Comparison of ENCODE assay signal across 1 cellular context in the genomic region with DNA sequence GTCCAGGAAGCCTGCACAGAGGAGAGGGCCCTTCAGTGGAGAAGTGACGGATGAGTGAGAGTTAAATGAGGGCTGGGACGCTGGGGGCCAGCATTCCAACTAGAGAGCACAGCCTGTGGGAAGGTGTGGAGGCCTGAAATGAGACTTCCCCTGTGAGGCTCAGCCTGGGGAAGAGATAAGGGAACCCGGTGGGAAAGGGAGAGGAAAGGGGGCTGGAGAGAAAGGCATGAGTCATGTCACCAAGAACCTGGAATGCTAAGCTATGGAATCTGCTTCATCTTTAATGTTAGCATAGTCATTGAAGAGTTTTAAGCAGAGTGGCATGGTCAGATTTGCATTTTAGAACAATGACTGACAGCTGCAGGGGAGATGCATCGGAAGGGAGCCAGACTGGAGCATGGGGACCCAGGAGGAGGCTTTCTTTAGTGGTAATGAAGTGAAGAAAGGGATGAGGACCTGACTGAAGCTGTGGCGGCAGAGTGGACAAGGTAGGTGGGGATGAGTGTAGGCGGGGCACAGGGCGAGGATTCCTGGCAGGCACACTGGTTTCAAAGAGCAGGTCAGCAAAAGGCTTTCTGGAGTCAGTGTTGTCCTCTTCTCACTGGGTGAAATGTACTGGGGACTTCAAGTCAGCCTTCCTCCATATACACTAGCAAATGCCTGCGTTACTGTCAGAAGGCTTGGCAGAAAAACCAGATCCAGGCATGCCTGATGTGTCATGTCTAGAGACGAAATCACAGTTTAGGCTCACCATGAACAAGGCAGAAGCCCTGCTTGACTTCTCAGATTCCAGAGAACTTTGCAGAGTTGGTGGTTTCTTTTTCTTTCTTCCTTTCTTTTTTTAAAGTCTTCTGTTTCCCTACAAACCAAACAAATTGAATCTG.
TF ChIP-seq lines count a peak whose summit lies in the region.

No MANE protein-coding gene starts in this region.

TF ChIP-seq in GM23338, 12 proteins besides CTCF, POLR2A, EP300 and RAD21:
- TF ChIP-seq, protein P1, sequence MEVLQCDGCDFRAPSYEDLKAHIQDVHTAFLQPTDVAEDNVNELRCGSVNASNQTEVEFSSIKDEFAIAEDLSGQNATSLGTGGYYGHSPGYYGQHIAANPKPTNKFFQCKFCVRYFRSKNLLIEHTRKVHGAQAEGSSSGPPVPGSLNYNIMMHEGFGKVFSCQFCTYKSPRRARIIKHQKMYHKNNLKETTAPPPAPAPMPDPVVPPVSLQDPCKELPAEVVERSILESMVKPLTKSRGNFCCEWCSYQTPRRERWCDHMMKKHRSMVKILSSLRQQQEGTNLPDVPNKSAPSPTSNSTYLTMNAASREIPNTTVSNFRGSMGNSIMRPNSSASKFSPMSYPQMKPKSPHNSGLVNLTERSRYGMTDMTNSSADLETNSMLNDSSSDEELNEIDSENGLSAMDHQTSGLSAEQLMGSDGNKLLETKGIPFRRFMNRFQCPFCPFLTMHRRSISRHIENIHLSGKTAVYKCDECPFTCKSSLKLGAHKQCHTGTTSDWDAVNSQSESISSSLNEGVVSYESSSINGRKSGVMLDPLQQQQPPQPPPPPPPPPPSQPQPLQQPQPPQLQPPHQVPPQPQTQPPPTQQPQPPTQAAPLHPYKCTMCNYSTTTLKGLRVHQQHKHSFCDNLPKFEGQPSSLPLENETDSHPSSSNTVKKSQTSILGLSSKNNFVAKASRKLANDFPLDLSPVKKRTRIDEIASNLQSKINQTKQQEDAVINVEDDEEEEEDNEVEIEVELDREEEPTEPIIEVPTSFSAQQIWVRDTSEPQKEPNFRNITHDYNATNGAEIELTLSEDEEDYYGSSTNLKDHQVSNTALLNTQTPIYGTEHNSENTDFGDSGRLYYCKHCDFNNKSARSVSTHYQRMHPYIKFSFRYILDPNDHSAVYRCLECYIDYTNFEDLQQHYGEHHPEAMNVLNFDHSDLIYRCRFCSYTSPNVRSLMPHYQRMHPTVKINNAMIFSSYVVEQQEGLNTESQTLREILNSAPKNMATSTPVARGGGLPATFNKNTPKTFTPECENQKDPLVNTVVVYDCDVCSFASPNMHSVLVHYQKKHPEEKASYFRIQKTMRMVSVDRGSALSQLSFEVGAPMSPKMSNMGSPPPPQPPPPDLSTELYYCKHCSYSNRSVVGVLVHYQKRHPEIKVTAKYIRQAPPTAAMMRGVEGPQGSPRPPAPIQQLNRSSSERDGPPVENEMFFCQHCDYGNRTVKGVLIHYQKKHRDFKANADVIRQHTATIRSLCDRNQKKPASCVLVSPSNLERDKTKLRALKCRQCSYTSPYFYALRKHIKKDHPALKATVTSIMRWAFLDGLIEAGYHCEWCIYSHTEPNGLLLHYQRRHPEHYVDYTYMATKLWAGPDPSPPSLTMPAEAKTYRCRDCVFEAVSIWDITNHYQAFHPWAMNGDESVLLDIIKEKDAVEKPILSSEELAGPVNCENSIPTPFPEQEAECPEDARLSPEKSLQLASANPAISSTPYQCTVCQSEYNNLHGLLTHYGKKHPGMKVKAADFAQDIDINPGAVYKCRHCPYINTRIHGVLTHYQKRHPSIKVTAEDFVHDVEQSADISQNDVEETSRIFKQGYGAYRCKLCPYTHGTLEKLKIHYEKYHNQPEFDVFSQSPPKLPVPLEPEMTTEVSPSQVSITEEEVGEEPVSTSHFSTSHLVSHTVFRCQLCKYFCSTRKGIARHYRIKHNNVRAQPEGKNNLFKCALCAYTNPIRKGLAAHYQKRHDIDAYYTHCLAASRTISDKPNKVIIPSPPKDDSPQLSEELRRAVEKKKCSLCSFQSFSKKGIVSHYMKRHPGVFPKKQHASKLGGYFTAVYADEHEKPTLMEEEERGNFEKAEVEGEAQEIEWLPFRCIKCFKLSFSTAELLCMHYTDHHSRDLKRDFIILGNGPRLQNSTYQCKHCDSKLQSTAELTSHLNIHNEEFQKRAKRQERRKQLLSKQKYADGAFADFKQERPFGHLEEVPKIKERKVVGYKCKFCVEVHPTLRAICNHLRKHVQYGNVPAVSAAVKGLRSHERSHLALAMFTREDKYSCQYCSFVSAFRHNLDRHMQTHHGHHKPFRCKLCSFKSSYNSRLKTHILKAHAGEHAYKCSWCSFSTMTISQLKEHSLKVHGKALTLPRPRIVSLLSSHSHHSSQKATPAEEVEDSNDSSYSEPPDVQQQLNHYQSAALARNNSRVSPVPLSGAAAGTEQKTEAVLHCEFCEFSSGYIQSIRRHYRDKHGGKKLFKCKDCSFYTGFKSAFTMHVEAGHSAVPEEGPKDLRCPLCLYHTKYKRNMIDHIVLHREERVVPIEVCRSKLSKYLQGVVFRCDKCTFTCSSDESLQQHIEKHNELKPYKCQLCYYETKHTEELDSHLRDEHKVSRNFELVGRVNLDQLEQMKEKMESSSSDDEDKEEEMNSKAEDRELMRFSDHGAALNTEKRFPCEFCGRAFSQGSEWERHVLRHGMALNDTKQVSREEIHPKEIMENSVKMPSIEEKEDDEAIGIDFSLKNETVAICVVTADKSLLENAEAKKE (CRISPR knock-in tag; IDR thresholded peaks at IDR 0.05), result no peak; the same call in 1 of the 2 replicates
- no peak for TF ChIP-seq ZNF114 (CRISPR knock-in tag; IDR thresholded peaks at IDR 0.05)
- TF ChIP-seq, protein P2, sequence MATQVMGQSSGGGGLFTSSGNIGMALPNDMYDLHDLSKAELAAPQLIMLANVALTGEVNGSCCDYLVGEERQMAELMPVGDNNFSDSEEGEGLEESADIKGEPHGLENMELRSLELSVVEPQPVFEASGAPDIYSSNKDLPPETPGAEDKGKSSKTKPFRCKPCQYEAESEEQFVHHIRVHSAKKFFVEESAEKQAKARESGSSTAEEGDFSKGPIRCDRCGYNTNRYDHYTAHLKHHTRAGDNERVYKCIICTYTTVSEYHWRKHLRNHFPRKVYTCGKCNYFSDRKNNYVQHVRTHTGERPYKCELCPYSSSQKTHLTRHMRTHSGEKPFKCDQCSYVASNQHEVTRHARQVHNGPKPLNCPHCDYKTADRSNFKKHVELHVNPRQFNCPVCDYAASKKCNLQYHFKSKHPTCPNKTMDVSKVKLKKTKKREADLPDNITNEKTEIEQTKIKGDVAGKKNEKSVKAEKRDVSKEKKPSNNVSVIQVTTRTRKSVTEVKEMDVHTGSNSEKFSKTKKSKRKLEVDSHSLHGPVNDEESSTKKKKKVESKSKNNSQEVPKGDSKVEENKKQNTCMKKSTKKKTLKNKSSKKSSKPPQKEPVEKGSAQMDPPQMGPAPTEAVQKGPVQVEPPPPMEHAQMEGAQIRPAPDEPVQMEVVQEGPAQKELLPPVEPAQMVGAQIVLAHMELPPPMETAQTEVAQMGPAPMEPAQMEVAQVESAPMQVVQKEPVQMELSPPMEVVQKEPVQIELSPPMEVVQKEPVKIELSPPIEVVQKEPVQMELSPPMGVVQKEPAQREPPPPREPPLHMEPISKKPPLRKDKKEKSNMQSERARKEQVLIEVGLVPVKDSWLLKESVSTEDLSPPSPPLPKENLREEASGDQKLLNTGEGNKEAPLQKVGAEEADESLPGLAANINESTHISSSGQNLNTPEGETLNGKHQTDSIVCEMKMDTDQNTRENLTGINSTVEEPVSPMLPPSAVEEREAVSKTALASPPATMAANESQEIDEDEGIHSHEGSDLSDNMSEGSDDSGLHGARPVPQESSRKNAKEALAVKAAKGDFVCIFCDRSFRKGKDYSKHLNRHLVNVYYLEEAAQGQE (IDR thresholded peaks at IDR 0.05; ENCODE audit: unreplicated experiment), result no peak
- TF ChIP-seq STAT1 (IDR thresholded peaks at IDR 0.05; ENCODE audit: unreplicated experiment), result no peak
- no peak for TF ChIP-seq POLR2AphosphoS5 (IDR thresholded peaks at IDR 0.05; ENCODE audit: low read depth)
- TF ChIP-seq EZH2 (IDR thresholded peaks at IDR 0.05; ENCODE audit: low read depth, unreplicated experiment), result no peak
